ENCODE assay signal across 8 cellular contexts in genomic region chr19:9819590-9819898, GRCh38. TPM values are rescaled to one million over a fixed set of nuclear protein-coding genes. Genes with fewer than 3 reads are reported as not detected.
A peak's percentile ranks its signal among the peaks of the same experiment; 100 is the strongest.
DNase-seq lines count a peak whose midpoint lies in the region; ATAC-seq, FAIRE-seq and TF ChIP-seq lines count a peak whose summit lies in the region.

No MANE protein-coding gene starts in this region.

- H3K4me1 ChIP-seq in PC-3 (ENCODE audit: insufficient read depth, low read length) (peaks cover 13% of the 10 kb centered on the region), psoas muscle (peaks cover 13% of the 10 kb centered on the region)

- H3K4me3 ChIP-seq in GM12865 (ENCODE audit: low read depth, low read length) = peak overlapping the region; percentile 41
- peak overlapping the region; percentile 50 for H3K4me3 ChIP-seq in PC-3 (ENCODE audit: low read length)
- H3K4me3 ChIP-seq in psoas muscle = peak overlapping the region; percentile 98

- CTCF ChIA-PET in PC-3 (lab: Charles Lee) = no interaction called here

- no peak for TF ChIP-seq CTCF in GM12865 (IDR thresholded peaks at IDR 0.05; ENCODE audit: insufficient read depth, low read depth, low read length, missing control alignments)
- no peak for TF ChIP-seq CTCF in PC-3 (conservative IDR thresholded peaks at IDR 0.05; ENCODE audit: low read depth, low read length)
- no peak for TF ChIP-seq CTCF in psoas muscle (IDR thresholded peaks at IDR 0.05)

- no peaks in the 10 kb centered on the region for H3F3A ChIP-seq in PC-3 (ENCODE audit: low read length, unreplicated experiment)

- POLR2A ChIA-PET in PC-3 (lab: Charles Lee; ENCODE audit: unreplicated experiment) = no interaction called here

- H3K79me2 ChIP-seq in PC-3 (ENCODE audit: low read length) = peaks cover 30% of the 10 kb centered on the region

- intact Hi-C loops in PC-3 (cut with micrococcal nuclease) (loop anchor here (1.0 kb wide), 3 partner anchors 23 to 34 kb away; no protein-coding TSS in a partner anchor), psoas muscle (cut with DNase I) (loop anchor here in 1 of 2 donors (5.0 kb wide), 1 partner anchor 987 kb away; the partner anchor contains the start of genes MBD3L1 and ZNF558)

- DNase-seq in GM12865 (ENCODE audit: low read depth) (no peak), PC-3 (no peak), psoas muscle (no peak), DMS114 treated with DMSO at 0.1 percent for 48 hours (lab: John Stamatoyannopoulos, UW; ENCODE audit: unreplicated experiment) (no peak)
- DNase-seq in stimulated activated CD4-positive, alpha-beta T cell treated with anti-CD3 and anti-CD28 coated beads, Interleukin-2, amount 100 ng/mL, for 48 hours = no peak

- no peaks in the 10 kb centered on the region for H3K9me2 ChIP-seq in PC-3 (replicated peaks; ENCODE audit: low read length)

- peaks cover 9% of the 10 kb centered on the region for H3K36me3 ChIP-seq in PC-3 (ENCODE audit: low read depth, low read length)
- H3K36me3 ChIP-seq in psoas muscle (ENCODE audit: insufficient read depth in 1 of 2, low read depth in 1 of 2) = peaks cover 0 to 8% of the 10 kb centered on the region in 2 donors

- BruUV-seq in PC-3 (replicated peaks; lab: Mats Ljungman, UMichigan) = no TSS peak

- peak overlapping the region; percentile 74 for H3K4me2 ChIP-seq in PC-3 (ENCODE audit: low read length)

- ATAC-seq in PC-3 (peak; percentile 77), psoas muscle (no peak), GM21576 (IDR thresholded peaks at IDR 0.05; ENCODE audit: unreplicated experiment) (no peak), GM19035 (IDR thresholded peaks at IDR 0.05; ENCODE audit: unreplicated experiment) (no peak)

- H4K20me1 ChIP-seq in PC-3 (ENCODE audit: low read length) = no peaks in the 10 kb centered on the region

- peak overlapping the region; percentile 51 for H2AFZ ChIP-seq in PC-3 (ENCODE audit: low read length)

- H3K27me3 ChIP-seq in PC-3 (ENCODE audit: low read length) (no peaks in the 10 kb centered on the region), psoas muscle (ENCODE audit: insufficient read depth in 3 of 3, low read length in 2 of 3) (no peaks in the 10 kb centered on the region)

- H3K9ac ChIP-seq in PC-3 (ENCODE audit: low read length) = no peak overlapping the region

- FAIRE-seq in endometrium (lab: Jason Lieb, UNC) = peak; percentile 18

- WGBS in psoas muscle, 3 donors = 1 to 2% (median 2%) methylated on average over 21 of the region's 21 CpGs

- no peaks in the 10 kb centered on the region for H3K9me3 ChIP-seq in PC-3 (ENCODE audit: low read length)
- no peaks in the 10 kb centered on the region for H3K9me3 ChIP-seq in psoas muscle

- H3K27ac ChIP-seq in PC-3 (ENCODE audit: low read length) (peak overlapping the region; percentile 42), psoas muscle (peak overlapping the region; percentile 93)

RNA-seq across cellular contexts. Expression of gene FBXL12, which starts 0.7 kb away (rescaled TPM):
- total RNA-seq in PC-3 (2014; rRNA removed) = 31.4 and 37.6 TPM in 2 replicates
- total RNA-seq in psoas muscle = 10 to 100 TPM; 10.4 to 22.1 (median 12.9) TPM
- 10 to 100 TPM; 11.4 to 16.6 (median 16.1) TPM for polyA plus RNA-seq in psoas muscle

RNA-seq across cellular contexts. Expression of gene UBL5, which starts 8.2 kb away (rescaled TPM):
- total RNA-seq in PC-3 (2014; rRNA removed) (521 and 599 TPM in 2 replicates), psoas muscle (100 to 1,000 TPM; 262 to 368 (median 315) TPM)
- 100 to 1,000 TPM; 581 to 659 (median 643) TPM for polyA plus RNA-seq in psoas muscle

RNA-seq across cellular contexts. Expression of gene PIN1, which starts 15.6 kb away (rescaled TPM):
- total RNA-seq in PC-3 (2014; rRNA removed) (314 and 349 TPM in 2 replicates), psoas muscle (10 to 100 TPM; 49.6 to 64.4 (median 56.9) TPM)
- 10 to 100 TPM; 63.9 to 81.1 (median 68.1) TPM for polyA plus RNA-seq in psoas muscle

RNA-seq across cellular contexts. Expression of gene ZNF846, which starts 51.0 kb away (rescaled TPM):
- total RNA-seq in PC-3 (2014; rRNA removed) = 10.9 and 15.7 TPM in 2 replicates
- 1 to 10 TPM; 2.1 to 6.8 (median 4.2) TPM for total RNA-seq in psoas muscle
- 1 to 10 TPM; 1.7 to 6.5 (median 2.5) TPM for polyA plus RNA-seq in psoas muscle

Comparison
In these comparisons a context has a peak if more than half of its experiments do, and no peak if none do; other contexts are left out.
1. H3K4me3 ChIP-seq: peak in every context shown above with its lines; median percentile 98 in psoas muscle; 50 in PC-3; 41 in GM12865.